In the genomic region with DNA sequence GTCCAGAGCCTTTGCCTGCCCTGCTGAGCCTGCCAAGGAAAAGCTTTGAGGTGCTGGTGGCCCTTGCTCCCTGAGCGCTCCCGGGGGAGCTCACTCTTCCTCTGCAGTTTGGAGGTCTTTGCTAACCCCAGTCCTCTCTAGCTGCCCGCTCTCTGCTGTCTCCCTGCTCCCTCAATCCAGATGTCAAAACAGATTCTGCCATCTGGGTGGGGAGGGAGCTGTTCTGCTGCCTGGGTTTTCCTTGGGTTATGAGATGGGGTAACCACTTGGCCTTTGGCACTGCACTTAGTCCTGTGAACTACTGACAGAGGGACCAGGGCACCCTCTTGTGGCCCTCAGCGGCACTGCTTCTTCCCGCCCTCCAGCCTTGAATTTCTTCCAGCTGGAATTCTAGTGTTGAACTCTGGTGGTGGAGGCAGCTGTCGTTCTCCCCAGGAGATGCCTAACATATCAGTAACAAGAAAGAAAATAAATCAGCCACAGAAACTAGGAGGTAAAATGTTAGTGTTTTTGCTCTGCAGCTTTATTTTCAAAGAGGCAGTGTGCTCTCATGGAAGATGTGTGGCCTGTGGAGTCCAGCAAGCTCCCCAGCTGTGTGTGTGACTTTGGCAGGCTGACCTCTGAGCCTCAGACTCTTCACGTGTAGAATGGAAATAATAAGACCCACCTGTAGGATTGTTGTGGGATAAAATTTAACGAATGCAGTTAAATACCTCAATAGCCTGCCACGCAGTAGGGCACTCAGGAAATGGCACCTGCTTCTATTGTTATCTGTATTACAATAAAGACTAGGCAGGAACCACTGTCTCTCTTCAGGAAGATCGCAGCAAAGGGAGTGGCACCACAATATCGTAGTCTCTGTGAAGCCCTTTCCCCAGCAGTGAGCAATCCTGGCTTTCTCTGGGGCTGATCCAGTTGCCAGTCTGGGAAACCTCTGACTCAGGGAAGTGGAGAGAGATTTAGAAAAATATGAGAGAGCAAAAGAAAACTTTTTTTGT, we compare ENCODE assay signal across 8 cellular contexts. TPM values are rescaled to one million over a fixed set of nuclear protein-coding genes. Genes with fewer than 3 reads are reported as not detected.
DNase-seq lines count a peak whose midpoint lies in the region; ATAC-seq, FAIRE-seq and TF ChIP-seq lines count a peak whose summit lies in the region.

No MANE protein-coding gene starts in this region.

- H3K4me1 Mint-ChIP-seq in T-cell, result peaks cover 30 to 34% (median 31%) of the 10 kb centered on the region in 3 donors

- no peak overlapping the region for H3K27ac ChIP-seq in GM12878 (ENCODE audit: control insufficient read depth, insufficient read depth)

- CTCF ChIA-PET in T-cell (lab: Charles Lee) (interaction anchor here (0.5 to 1.2 kb wide), 7 partner anchors 18 to 453 kb away, joined by 3 to 5 read pairs (median 4); a partner anchor contains a TSS), GM12878 (lab: Yijun Ruan, JAX) (interaction anchor here (0.7 to 5.2 kb wide), 57 partner anchors 9 to 511 kb away, joined by 3 to 63 read pairs (median 4); a partner anchor contains a TSS)

- H4K20me1 ChIP-seq in GM12878 (ENCODE audit: control insufficient read depth, insufficient read depth), result no peaks in the 10 kb centered on the region

- H3K36me3 ChIP-seq in GM12878 (ENCODE audit: control insufficient read depth in 2 of 2, insufficient read depth in 2 of 2, low read length in 1 of 2), result no peaks in the 10 kb centered on the region

- no peaks in the 10 kb centered on the region for H3K9me3 Mint-ChIP-seq in T-cell

- no peak for TF ChIP-seq POLR2A in GM12878 (IDR thresholded peaks at IDR 0.05; ENCODE audit: low read depth, low read length)

- H3K27me3 Mint-ChIP-seq in T-cell, result no peaks in the 10 kb centered on the region

- no peaks in the 10 kb centered on the region for H3K27me3 ChIP-seq in GM12878 (replicated peaks in 1 of 2; ENCODE audit: control insufficient read depth in 2 of 2, insufficient read depth in 2 of 2, low read length in 1 of 2)

- H2AFZ ChIP-seq in GM12878 (ENCODE audit: control insufficient read depth, low read depth, low read length), result no peak overlapping the region

- BruUV-seq in GM12878 (replicated peaks; lab: Mats Ljungman, UMichigan), result no TSS peak

- H3K4me3 Mint-ChIP-seq in T-cell, result peak overlapping the region in 2 of 3 donors; percentile 34 to 80

- peaks cover 4% of the 10 kb centered on the region for H3K36me3 Mint-ChIP-seq in T-cell

- intact Hi-C loops in GM12878 (cut with micrococcal nuclease; ENCODE audit: unreplicated experiment), result loop anchor here (1.0 kb wide), 2 partner anchors 233 to 264 kb away; no protein-coding TSS in a partner anchor

- no peak overlapping the region for H3K4me2 ChIP-seq in GM12878 (ENCODE audit: control insufficient read depth, insufficient read depth)

- POLR2A ChIA-PET in T-cell (lab: Charles Lee), result interaction anchor here in 1 of 2 donors (0.6 to 0.7 kb wide), 2 partner anchors 266 to 338 kb away, joined by 3 to 6 read pairs; no protein-coding TSS in a partner anchor
- POLR2A ChIA-PET in GM12878 (lab: Charles Lee), result interaction anchor here (0.6 kb wide), 3 partner anchors 83 to 268 kb away, joined by 3 to 9 read pairs (median 4); no protein-coding TSS in a partner anchor

- peak; percentile 94 to 99 (median 96); a peak in 5 of 6 replicates for TF ChIP-seq CTCF in GM12878 (IDR thresholded peaks at IDR 0.05 in 2 of 3, conservative IDR thresholded peaks at IDR 0.05 in 1 of 3; ENCODE audit: control insufficient read depth in 2 of 3, extremely low read depth in 1 of 3, insufficient read depth in 1 of 3, low read depth in 3 of 3, low read length in 3 of 3)

- RAD21 ChIA-PET in GM12878 (lab: Charles Lee; ENCODE audit: unreplicated experiment), result interaction anchor here (0.6 to 2.9 kb wide), 24 partner anchors 10 to 299 kb away, joined by 3 to 29 read pairs (median 4); a partner anchor contains a TSS

- TF ChIP-seq EP300 in GM12878 (IDR thresholded peaks at IDR 0.05; ENCODE audit: borderline replicate concordance in 1 of 2, control insufficient read depth in 1 of 2, low read depth in 2 of 2, low read length in 2 of 2), result no peak

- peak; percentile 97 for TF ChIP-seq RAD21 in GM12878 (IDR thresholded peaks at IDR 0.05; ENCODE audit: insufficient read depth, low read depth, low read length)

- H3K9ac ChIP-seq in GM12878 (ENCODE audit: control insufficient read depth, insufficient read depth, low read length), result no peak overlapping the region

- SMC1A ChIA-PET in GM12878 (lab: Charles Lee; ENCODE audit: uncharacterized antibody, unreplicated experiment), result interaction anchor here (0.6 to 4.0 kb wide), 27 partner anchors 10 to 327 kb away, joined by 3 to 44 read pairs (median 4); a partner anchor contains a TSS

- FAIRE-seq in GM12878 (lab: Jason Lieb, UNC), result peak; percentile 93

- 46% methylated on average over 11 of the region's 11 CpGs for WGBS in GM12878 (ENCODE audit: insufficient coverage, insufficient replicate concordance, low lambda C conversion rate, missing lambda C conversion rate)

- peak overlapping the region; percentile 89 to 94 for H3K27ac Mint-ChIP-seq in T-cell

- no peaks in the 10 kb centered on the region for H3K4me1 ChIP-seq in GM12878 (ENCODE audit: control insufficient read depth, insufficient read depth, low read length)

- no peak overlapping the region for H3K4me3 ChIP-seq in GM12878
- H3K4me3 ChIP-seq in skeletal muscle cell (ENCODE audit: low read depth, low read length), result no peak overlapping the region

- in situ Hi-C loops in GM12878 (cut with MboI), result no loop called here

- ATAC-seq in GM18511 (IDR thresholded peaks at IDR 0.05; ENCODE audit: unreplicated experiment), result peak; percentile 50
- peak; percentile 43 to 64 (median 52) for ATAC-seq in T-cell (replicated peaks in 1 of 4)
- ATAC-seq in GM12878, result peak; percentile 90
- ATAC-seq in HG03520 (IDR thresholded peaks at IDR 0.05; ENCODE audit: unreplicated experiment), result no peak

- no peaks in the 10 kb centered on the region for H3K9me3 ChIP-seq in GM12878 (replicated peaks; ENCODE audit: control insufficient read depth, insufficient read depth, low read length)

- DNase-seq in AG08395 (ENCODE audit: low spot score) (peak; percentile 90), NCI-H128 (lab: John Stamatoyannopoulos, UW; ENCODE audit: unreplicated experiment) (peak; percentile 69), T-cell (peak in 25 of 34 experiments; percentile 15 to 55 (median 39)), GM12878 (ENCODE audit: low read depth, low spot score) (peak; percentile 7), hippocampal formation (lab: John Stamatoyannopoulos, UW) (peak; percentile 80 to 85), skeletal muscle cell (ENCODE audit: low read depth) (peak; percentile 40)

- H3K79me2 ChIP-seq in GM12878 (ENCODE audit: control insufficient read depth, insufficient read depth, low read length), result no peaks in the 10 kb centered on the region

TF ChIP-seq in GM12878, 131 proteins besides CTCF, POLR2A, EP300 and RAD21 (continues in another document):
- TF ChIP-seq MXI1 (IDR thresholded peaks at IDR 0.05; ENCODE audit: low read depth, low read length) (no peak), YY1 (IDR thresholded peaks at IDR 0.05; ENCODE audit: low read depth, low read length) (peak; percentile 73; the same call in 1 of the 2 replicates), SIX5 (IDR thresholded peaks at IDR 0.05; ENCODE audit: low read depth, low read length, severe bottlenecking) (no peak), YBX1 (IDR thresholded peaks at IDR 0.05) (no peak), IRF4 (IDR thresholded peaks at IDR 0.05; ENCODE audit: low read depth, low read length) (peak; percentile 28; the same call in 1 of the 2 replicates), MEF2A (IDR thresholded peaks at IDR 0.05; ENCODE audit: insufficient read depth, low read depth, low read length) (0 out of 2 replicates have a peak, but pooled peaks have one; percentile 29), RUNX3 (IDR thresholded peaks at IDR 0.05; ENCODE audit: low read length) (no peak), LARP7 (IDR thresholded peaks at IDR 0.05) (peak; percentile 34; the same call in 1 of the 2 replicates)

RNA-seq across cellular contexts. Expression of a gene that starts 23.4 kb away (rescaled TPM):
- total RNA-seq in T-cell (100 to 1,000 TPM; 145 to 188 (median 160) TPM), GM12878 (2014; rRNA removed) (77.6 and 82.8 TPM in 2 replicates), GM12878 (2014; rRNA removed; fragmentation: Illumina TruSeq; extraction: Trizol) (59.7 and 64.4 TPM in 2 replicates), GM12878 (2021) (75.7 and 79.0 TPM in 2 replicates)
- total RNA-seq in GM12878 (2013; cell fraction: nucleolus; rRNA removed), result 293 and 339 TPM in 2 replicates
- 108 TPM for polyA plus RNA-seq in GM12878 (2011; ENCODE audit: low read depth)
- polyA plus RNA-seq in GM12878 (2011; rRNA removed) (45.9 and 59.3 TPM in 2 replicates), GM12878 (2014; fragmentation: Illumina TruSeq; extraction: Trizol) (64.5 and 100 TPM in 2 replicates), GM12878 (2014; fragmentation: Nextera tagmentation; extraction: Ambion mirVana) (10 to 100 TPM; 20.9 to 25.0 TPM), GM12878 (2014; rRNA removed) (72.8 and 75.4 TPM in 2 replicates), GM12878 (2016; fragmentation: Nextera tagmentation; extraction: Ambion mirVana) (10 to 100 TPM; 79.2 to 91.4 TPM)
- polyA plus RNA-seq in GM12878 (2011; cell fraction: cytosol; rRNA removed), result 114 and 122 TPM in 2 replicates
- 108 and 146 TPM in 2 replicates for polyA plus RNA-seq in GM12878 (2011; cell fraction: nucleus; rRNA removed)
- 45.1 and 63.9 TPM in 2 replicates for polyA plus RNA-seq in GM12878 (2012)
- 83.6 and 138 TPM in 2 replicates for polyA minus RNA-seq in GM12878 (2011; rRNA and poly(A)+ RNA removed)
- polyA minus RNA-seq in GM12878 (2011; cell fraction: cytosol; rRNA and poly(A)+ RNA removed), result 20.4 and 24.9 TPM in 2 replicates
- polyA minus RNA-seq in GM12878 (2011; cell fraction: nucleus; rRNA and poly(A)+ RNA removed), result 70.6 and 134 TPM in 2 replicates

RNA-seq across cellular contexts. Expression of a gene that starts 33.0 kb away (rescaled TPM):
- total RNA-seq in T-cell (1 to 10 TPM in 3 of 5 donors, under 1 TPM in 1, not detected in 1; 0.49 to 1.9 (median 1.4) TPM), GM12878 (2014; rRNA removed) (0.23 and 0.60 TPM in 2 replicates), GM12878 (2014; rRNA removed; fragmentation: Illumina TruSeq; extraction: Trizol) (0.22 and 0.55 TPM in 2 replicates), GM12878 (2021) (0.43 and 0.82 TPM in 2 replicates)
- total RNA-seq in GM12878 (2013; cell fraction: nucleolus; rRNA removed), result 0.34 and 0.84 TPM in 2 replicates
- 0.18 TPM for polyA plus RNA-seq in GM12878 (2011; ENCODE audit: low read depth)
- polyA plus RNA-seq in GM12878 (2011; rRNA removed) (0.12 and 0.16 TPM in 2 replicates), GM12878 (2014; fragmentation: Illumina TruSeq; extraction: Trizol) (0.18 TPM in 1 of 2 replicates, not detected in the other), GM12878 (2014; fragmentation: Nextera tagmentation; extraction: Ambion mirVana) (under 1 TPM in 1 of 2 experiments, not detected in 1; 0.05 TPM), GM12878 (2014; rRNA removed) (0.38 and 0.60 TPM in 2 replicates), GM12878 (2016; fragmentation: Nextera tagmentation; extraction: Ambion mirVana) (under 1 TPM; 0.09 to 0.55 TPM)
- 0.15 and 0.20 TPM in 2 replicates for polyA plus RNA-seq in GM12878 (2011; cell fraction: cytosol; rRNA removed)
- 0.16 and 0.22 TPM in 2 replicates for polyA plus RNA-seq in GM12878 (2011; cell fraction: nucleus; rRNA removed)
- 0.83 and 0.86 TPM in 2 replicates for polyA plus RNA-seq in GM12878 (2012)
- 0.21 TPM in 1 of 2 replicates, not detected in the other for polyA minus RNA-seq in GM12878 (2011; rRNA and poly(A)+ RNA removed)
- polyA minus RNA-seq in GM12878 (2011; cell fraction: cytosol; rRNA and poly(A)+ RNA removed), result 4.0 and 4.9 TPM in 2 replicates
- polyA minus RNA-seq in GM12878 (2011; cell fraction: nucleus; rRNA and poly(A)+ RNA removed), result 0.85 and 1.3 TPM in 2 replicates

Comparison
In these comparisons a context has a peak if more than half of its experiments do, and no peak if none do; other contexts are left out.
1. DNase-seq: peak in every context shown above with its lines; median percentile 90 in AG08395; 82 in hippocampal formation; 69 in NCI-H128; 40 in skeletal muscle cell; 39 in T-cell; 7 in GM12878.